Comparison of ENCODE assay signal across 8 cellular contexts in the genomic region with DNA sequence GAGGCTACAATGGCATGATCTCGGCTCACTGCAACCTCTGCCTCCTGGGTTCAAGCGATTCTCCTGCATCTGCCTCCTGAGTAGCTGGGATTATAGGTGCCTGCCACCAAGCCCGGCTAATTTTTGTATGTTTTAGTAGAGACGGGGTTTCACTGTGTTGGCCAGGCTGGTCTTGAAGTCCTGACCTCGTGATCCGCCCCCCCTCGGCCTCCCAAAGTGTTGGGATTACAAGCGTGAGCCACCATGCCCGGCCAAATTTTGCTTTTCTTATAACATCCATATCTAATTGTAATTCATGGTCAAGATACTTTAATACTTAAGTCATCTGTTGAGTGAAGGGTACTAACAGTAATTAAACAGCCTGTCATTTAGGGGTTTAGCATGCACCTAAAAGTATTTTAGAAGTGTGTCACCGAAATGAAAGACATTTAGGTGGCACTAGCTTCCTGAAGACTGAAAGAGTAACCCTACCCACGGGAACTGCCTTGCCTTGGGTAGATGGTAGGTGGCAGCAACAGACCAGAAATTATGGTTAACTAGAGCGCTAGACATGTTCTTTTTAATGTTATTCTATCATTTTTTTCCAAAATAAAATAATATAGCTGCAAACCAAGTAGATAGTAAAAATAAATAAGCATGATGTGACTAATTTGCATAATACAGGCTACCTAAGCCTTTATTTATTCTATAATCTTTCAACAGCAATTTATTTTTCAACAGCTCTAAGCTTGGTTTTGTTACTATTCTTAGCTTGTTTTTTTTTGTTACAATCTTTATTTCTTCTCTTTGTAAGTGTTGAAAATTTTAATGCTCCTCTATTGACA. TPM values are rescaled to one million over a fixed set of nuclear protein-coding genes. Genes with fewer than 3 reads are reported as not detected.
DNase-seq lines count a peak whose midpoint lies in the region; ATAC-seq lines count a peak whose summit lies in the region.

No MANE protein-coding gene starts in this region.

- ATAC-seq in GM21723 (IDR thresholded peaks at IDR 0.05; ENCODE audit: unreplicated experiment) (peak; percentile 69), left lobe of liver (peak; percentile 89)

- DNase-seq in NCI-H146 (lab: John Stamatoyannopoulos, UW) (peak; percentile 38), NCI-H146 treated with DMSO at 0.1 percent for 48 hours (lab: John Stamatoyannopoulos, UW; ENCODE audit: unreplicated experiment) (no peak), NAMALWA (ENCODE audit: low spot score) (peak; percentile 85), T1000 (lab: John Stamatoyannopoulos, UW) (peak; percentile 37), cerebellum (ENCODE audit: low spot score) (peak; percentile 70), left lobe of liver (ENCODE audit: low spot score) (peak; percentile 58), superior temporal gyrus (ENCODE audit: extremely low spot score) (peak; percentile 87)

RNA-seq across cellular contexts. Expression of gene ACYP2, which starts 8.6 kb away (rescaled TPM):
- total RNA-seq in cerebellum (21.6 TPM), left lobe of liver (20.4 TPM)
